In genomic region chr2:20144196-20144595, GRCh38 we compare ENCODE assay signal across 19 cellular contexts.
A peak's percentile ranks its signal among the peaks of the same experiment; 100 is the strongest.
DNase-seq lines count a peak whose midpoint lies in the region; ATAC-seq and TF ChIP-seq lines count a peak whose summit lies in the region.
"Had no signal": no experiment of that assay in that cellular context is flagged by ENCODE, and none has a peak within 500 bp of the region (broad histone marks: within the 10 kb centered on the region; RNA-seq: fewer than 3 reads in every experiment).

No MANE protein-coding gene starts in this region.

- H3K4me3 Mint-ChIP-seq in type B pancreatic cell (no peak overlapping the region), T-helper 17 cell (no peak overlapping the region)
- H3K4me3 Mint-ChIP-seq in activated T-cell treated with anti-CD3 and anti-CD28 coated beads, Interleukin-2, amount 50 U/mL, for 72 hours = no peak overlapping the region
- H3K4me3 Mint-ChIP-seq: CD4-positive, alpha-beta T cell; H9 had no signal

- H3K4ac ChIP-seq in neuronal stem cell (ENCODE audit: low read length) = no peak overlapping the region

- H4K91ac ChIP-seq in neuronal stem cell (ENCODE audit: low read depth, low read length, poor library complexity) = no peak overlapping the region

- H3K4me2 ChIP-seq in neuronal stem cell (ENCODE audit: insufficient read depth, low read length, poor library complexity, severe bottlenecking) = no peak overlapping the region

- ATAC-seq in RWPE2 (ENCODE audit: low read depth) = no peak
- ATAC-seq in T-helper 17 cell = no peak
- ATAC-seq in activated T-cell treated with anti-CD3 and anti-CD28 coated beads, Interleukin-2, amount 50 U/mL, for 72 hours (replicated peaks in 1 of 2) = no peak

- H3K27me3 ChIP-seq in RWPE2 (ENCODE audit: insufficient read depth, poor library complexity, severe bottlenecking) = no peaks in the 10 kb centered on the region
- H3K27me3 ChIP-seq in esophagus (ENCODE audit: control insufficient read depth in 1 of 2, insufficient read depth in 2 of 2, low read length in 2 of 2) = no peaks in the 10 kb centered on the region
- H3K27me3 ChIP-seq in neuronal stem cell (ENCODE audit: control insufficient read depth in 3 of 3, insufficient read depth in 3 of 3, low read depth in 1 of 3, low read length in 3 of 3) = no peaks in the 10 kb centered on the region

- H3K36me3 Mint-ChIP-seq in type B pancreatic cell (no peaks in the 10 kb centered on the region), T-helper 17 cell (ENCODE audit: low read depth) (no peaks in the 10 kb centered on the region)
- H3K36me3 Mint-ChIP-seq in activated T-cell treated with anti-CD3 and anti-CD28 coated beads, Interleukin-2, amount 50 U/mL, for 72 hours (ENCODE audit: insufficient read depth in 2 of 2) = no peaks in the 10 kb centered on the region

- DNase-seq in RWPE2 (ENCODE audit: low spot score) = peak; percentile 23
- no peak for DNase-seq in neuronal stem cell (ENCODE audit: low spot score)
- no peak for DNase-seq in type B pancreatic cell (ENCODE audit: extremely low spot score, unreplicated experiment)
- no peak for DNase-seq in superior temporal gyrus (ENCODE audit: extremely low spot score)
- DNase-seq in T-helper 17 cell = no peak
- DNase-seq in activated T-cell treated with anti-CD3 and anti-CD28 coated beads, Interleukin-2, amount 50 U/mL, for 72 hours = no peak
- no peak for DNase-seq in DMS 273 (lab: John Stamatoyannopoulos, UW; ENCODE audit: unreplicated experiment)
- DNase-seq: ACHN; AML-193; Caco-2; CD4-positive, alpha-beta T cell; DND-41; EL; GOT3; H9; IMR-90 had no signal

- no peaks in the 10 kb centered on the region for H3K9me3 ChIP-seq in RWPE2 (ENCODE audit: severe bottlenecking)
- no peaks in the 10 kb centered on the region for H3K9me3 ChIP-seq in esophagus (ENCODE audit: control insufficient read depth in 2 of 2, insufficient read depth in 1 of 2, low read depth in 1 of 2, low read length in 1 of 2)
- no peaks in the 10 kb centered on the region for H3K9me3 ChIP-seq in neuronal stem cell (replicated peaks in 1 of 2; ENCODE audit: control insufficient read depth in 2 of 2, insufficient read depth in 1 of 2, low read depth in 1 of 2, low read length in 2 of 2)
- no peaks in the 10 kb centered on the region for H3K9me3 ChIP-seq in T-helper 17 cell (ENCODE audit: control insufficient read depth, low read length, poor library complexity, severe bottlenecking)
- H3K9me3 ChIP-seq: Caco-2 had no signal

- no peak overlapping the region for H4K8ac ChIP-seq in neuronal stem cell (ENCODE audit: low read depth, low read length)

- H3K4me1 ChIP-seq in RWPE2 (ENCODE audit: insufficient read depth, poor library complexity, severe bottlenecking) (peaks cover 25% of the 10 kb centered on the region), esophagus (ENCODE audit: control insufficient read depth in 2 of 2, insufficient read depth in 2 of 2, low read length in 1 of 2) (peaks cover 13 to 38% of the 10 kb centered on the region in 2 donors), neuronal stem cell (ENCODE audit: control insufficient read depth in 2 of 2, insufficient read depth in 1 of 2, low read depth in 1 of 2, low read length in 2 of 2) (peaks cover 18 to 22% of the 10 kb centered on the region in 2 donors)
- H3K4me1 ChIP-seq: Caco-2 had no signal

- no peak overlapping the region for H3K14ac ChIP-seq in neuronal stem cell (ENCODE audit: low read length)

- H3K4me3 ChIP-seq in RWPE2 (ENCODE audit: severe bottlenecking) (no peak overlapping the region), esophagus (ENCODE audit: low read depth in 1 of 2, low read length in 2 of 2) (no peak overlapping the region), neuronal stem cell (ENCODE audit: low read length in 2 of 2) (no peak overlapping the region)
- H3K4me3 ChIP-seq: GM12878 had no signal

- H3K79me1 ChIP-seq in neuronal stem cell (ENCODE audit: low read depth, low read length) = no peaks in the 10 kb centered on the region

- H2AFZ ChIP-seq in neuronal stem cell (ENCODE audit: low read length) = no peak overlapping the region

- no peak overlapping the region for H3K23ac ChIP-seq in neuronal stem cell (ENCODE audit: low read depth, low read length, poor library complexity)

- 92 to 100% methylated on average over 1 of the region's 1 CpG for WGBS in esophagus, 2 donors
- no CpG with 5 or more reads among the region's 1 CpG for WGBS in neuronal stem cell (ENCODE audit: extremely low coverage in 2 of 2, insufficient read length in 2 of 2, insufficient replicate concordance in 1 of 2), 2 donors

- no peak overlapping the region for H2BK12ac ChIP-seq in neuronal stem cell (ENCODE audit: low read length)

- no peak overlapping the region for H2BK120ac ChIP-seq in neuronal stem cell (ENCODE audit: low read depth, low read length)

- peaks cover 5% of the 10 kb centered on the region for H3K9me3 Mint-ChIP-seq in type B pancreatic cell
- no peaks in the 10 kb centered on the region for H3K9me3 Mint-ChIP-seq in activated T-cell treated with anti-CD3 and anti-CD28 coated beads, Interleukin-2, amount 50 U/mL, for 72 hours
- H3K9me3 Mint-ChIP-seq: CD4-positive, alpha-beta T cell; H9 had no signal

- peak overlapping the region; percentile 27 for H3K18ac ChIP-seq in neuronal stem cell (ENCODE audit: low read length)

- H3K27me3 Mint-ChIP-seq in type B pancreatic cell (no peaks in the 10 kb centered on the region), T-helper 17 cell (peaks cover 49% of the 10 kb centered on the region)
- H3K27me3 Mint-ChIP-seq in activated T-cell treated with anti-CD3 and anti-CD28 coated beads, Interleukin-2, amount 50 U/mL, for 72 hours (ENCODE audit: low read depth) = peaks cover 28% of the 10 kb centered on the region

- H3K27ac ChIP-seq in RWPE2 (ENCODE audit: poor library complexity, severe bottlenecking) (no peak overlapping the region), esophagus (ENCODE audit: low read depth in 2 of 2, low read length in 1 of 2) (peak overlapping the region; percentile 70 to 94), neuronal stem cell (replicated peaks; ENCODE audit: low read length) (no peak overlapping the region)
- H3K27ac ChIP-seq: C4-2B had no signal

- H3K27ac Mint-ChIP-seq in type B pancreatic cell (peak overlapping the region; percentile 97), T-helper 17 cell (no peak overlapping the region)
- H3K27ac Mint-ChIP-seq in activated T-cell treated with anti-CD3 and anti-CD28 coated beads, Interleukin-2, amount 50 U/mL, for 72 hours = no peak overlapping the region
- H3K27ac Mint-ChIP-seq: CD4-positive, alpha-beta T cell; H9 had no signal

- TF ChIP-seq CTCF in RWPE2 (IDR thresholded peaks at IDR 0.05; ENCODE audit: poor library complexity, severe bottlenecking) (no peak), type B pancreatic cell (conservative IDR thresholded peaks at IDR 0.05) (no peak)

- no peak overlapping the region for H2AK5ac ChIP-seq in neuronal stem cell (ENCODE audit: low read depth, low read length)

- H2BK5ac ChIP-seq in neuronal stem cell (ENCODE audit: low read length) = no peak overlapping the region

- H3K4me1 Mint-ChIP-seq in type B pancreatic cell (ENCODE audit: unreplicated experiment) (peaks cover 74% of the 10 kb centered on the region), T-helper 17 cell (peaks cover 2% of the 10 kb centered on the region)
- no peaks in the 10 kb centered on the region for H3K4me1 Mint-ChIP-seq in activated T-cell treated with anti-CD3 and anti-CD28 coated beads, Interleukin-2, amount 50 U/mL, for 72 hours (ENCODE audit: low read depth)

- H3K36me3 ChIP-seq in RWPE2 (ENCODE audit: low read depth) = no peaks in the 10 kb centered on the region
- H3K36me3 ChIP-seq in esophagus (ENCODE audit: control insufficient read depth in 2 of 2, insufficient read depth in 2 of 2, low read length in 1 of 2) = no peaks in the 10 kb centered on the region
- no peaks in the 10 kb centered on the region for H3K36me3 ChIP-seq in neuronal stem cell (replicated peaks in 1 of 2; ENCODE audit: control insufficient read depth in 2 of 2, insufficient read depth in 2 of 2, low read length in 2 of 2)

- H3K9ac ChIP-seq in neuronal stem cell (ENCODE audit: low read depth, low read length, poor library complexity) = no peak overlapping the region

- no peak overlapping the region for H2BK15ac ChIP-seq in neuronal stem cell (ENCODE audit: low read length)

Comparison
In these comparisons a context has a peak if more than half of its experiments do, and no peak if none do; other contexts are left out.
1. H3K27ac ChIP-seq: peak in esophagus (2 of 2); none in RWPE2 (single experiment) and neuronal stem cell (single experiment).